25 cellular contexts compared by ENCODE assay signal in the genomic region with DNA sequence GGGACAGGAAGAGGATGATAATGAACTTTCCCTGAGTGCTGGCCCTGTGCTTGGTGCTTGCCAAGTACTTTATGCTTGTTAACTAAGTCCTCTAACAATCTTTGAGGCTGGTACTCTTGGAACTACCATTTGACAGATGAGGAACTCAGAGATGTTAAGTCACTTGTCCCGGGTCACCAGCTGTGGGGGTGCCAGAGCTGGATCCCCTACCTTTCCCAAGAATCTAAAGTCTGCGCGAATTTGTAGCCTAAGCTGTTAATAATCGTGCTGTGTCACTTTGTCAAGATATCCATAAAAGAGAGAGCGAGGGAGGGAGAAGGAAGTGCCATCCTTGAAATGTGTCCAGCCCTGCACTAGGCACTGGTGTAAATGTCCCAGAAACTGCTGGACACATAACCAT. TPM values are rescaled to one million over a fixed set of nuclear protein-coding genes. Genes with fewer than 3 reads are reported as not detected.
"Had no signal": no experiment of that assay in that cellular context is flagged by ENCODE, and none has a peak within 500 bp of the region (broad histone marks: within the 10 kb centered on the region; RNA-seq: fewer than 3 reads in every experiment).

No MANE protein-coding gene starts in this region.

- H3K9me3 ChIP-seq: neutrophil, prostate gland, testis, upper lobe of left lung had no signal

- H3K27ac Mint-ChIP-seq: immature natural killer cell; natural killer cell; stimulated activated memory B cell treated with anti-CD40 and anti-IgM and Interleukin-4, amounts not matched to agents 10 μg/mL and 1 μg/mL and 100 μg/mL, for 72 hours had no signal

- H3K4me3 ChIP-seq: dorsolateral prefrontal cortex, esophagus muscularis mucosa, gastroesophageal sphincter, lower lobe of right lung, prostate gland, sigmoid colon, testis, tibial artery, upper lobe of left lung had no signal

- H3K4me1 Mint-ChIP-seq: immature natural killer cell; natural killer cell; stimulated activated memory B cell treated with anti-CD40 and anti-IgM and Interleukin-4, amounts not matched to agents 10 μg/mL and 1 μg/mL and 100 μg/mL, for 72 hours had no signal

- H3K36me3 ChIP-seq: gastroesophageal sphincter, lower lobe of right lung, neutrophil, prostate gland, sigmoid colon, tibial artery, upper lobe of left lung had no signal

- H3K4me1 ChIP-seq: foreskin keratinocyte, lower lobe of right lung, parathyroid adenoma, prostate gland, testis, tibial artery, upper lobe of left lung had no signal

- DNase-seq: effector memory CD4-positive, alpha-beta T cell; foreskin keratinocyte; immature natural killer cell; left ventricle myocardium superior; lower lobe of right lung; natural killer cell; right cardiac atrium; sigmoid colon; stimulated activated CD4-positive, alpha-beta T cell treated with anti-CD3 and anti-CD28 coated beads, Interleukin-2, amount 100 ng/mL, for 24 hours; stimulated activated CD4-positive, alpha-beta T cell treated with anti-CD3 and anti-CD28 coated beads, Interleukin-4, amount 100 ng/mL, for 4 hours; stimulated activated naive CD8-positive, alpha-beta T cell treated with anti-CD3 and anti-CD28 coated beads, Interleukin-15, Interleukin-2, amounts not matched to agents 100 U/mL and 50 U/mL, for 24 hours; substantia nigra; testis; tibial artery had no signal

- H3K27me3 ChIP-seq: dorsolateral prefrontal cortex, esophagus muscularis mucosa, gastroesophageal sphincter, neutrophil, sigmoid colon, testis, tibial artery, upper lobe of left lung had no signal

- ATAC-seq: foreskin keratinocyte; gastroesophageal sphincter; lower lobe of right lung; natural killer cell; right cardiac atrium; stimulated activated memory B cell treated with anti-CD40 and anti-IgM and Interleukin-4, amounts not matched to agents 10 μg/mL and 1 μg/mL and 100 μg/mL, for 72 hours; stimulated activated naive CD8-positive, alpha-beta T cell treated with anti-CD3 and anti-CD28 coated beads, Interleukin-15, Interleukin-2, amounts not matched to agents 100 U/mL and 50 U/mL, for 24 hours had no signal

- H3K27ac ChIP-seq: esophagus muscularis mucosa, foreskin keratinocyte, gastroesophageal sphincter, lower lobe of right lung, neutrophil, parathyroid adenoma, prostate gland, testis, tibial artery, upper lobe of left lung had no signal

- H3K4me3 Mint-ChIP-seq: immature natural killer cell; natural killer cell; neural crest cell; stimulated activated memory B cell treated with anti-CD40 and anti-IgM and Interleukin-4, amounts not matched to agents 10 μg/mL and 1 μg/mL and 100 μg/mL, for 72 hours had no signal

- H3K36me3 Mint-ChIP-seq: immature natural killer cell; natural killer cell; stimulated activated memory B cell treated with anti-CD40 and anti-IgM and Interleukin-4, amounts not matched to agents 10 μg/mL and 1 μg/mL and 100 μg/mL, for 72 hours had no signal

- H3K9me3 Mint-ChIP-seq: immature natural killer cell, natural killer cell had no signal

RNA-seq across cellular contexts. Expression of gene ACOX2, which starts 19.0 kb away (rescaled TPM):
- total RNA-seq: natural killer cell had no signal
- polyA plus RNA-seq: immature natural killer cell had no signal

RNA-seq across cellular contexts. Expression of gene FAM107A, which starts 21.2 kb away (rescaled TPM):
- total RNA-seq: foreskin keratinocyte, mononuclear cell, natural killer cell had no signal
- polyA plus RNA-seq: foreskin keratinocyte, immature natural killer cell, keratinocyte had no signal
